ENCODE assay signal across 16 cellular contexts in the genomic region with DNA sequence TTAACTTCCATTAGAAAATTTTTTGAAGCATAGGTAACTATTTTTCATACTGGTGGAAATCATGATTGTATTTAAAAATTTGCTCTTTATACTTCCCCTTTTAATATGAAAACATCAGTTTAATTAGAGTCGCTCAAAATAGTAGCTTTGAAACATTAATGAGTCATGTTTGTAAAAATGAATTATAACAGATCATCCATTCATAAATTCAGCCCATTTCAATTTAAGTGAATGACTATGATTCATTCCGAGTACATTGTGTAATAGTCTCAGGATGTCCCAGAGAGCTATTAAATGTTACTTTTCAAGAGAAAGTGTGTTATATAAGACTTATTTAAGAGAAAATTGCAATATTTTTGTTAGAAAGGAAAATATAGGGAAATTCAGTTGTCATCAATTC.
A peak's percentile ranks its signal among the peaks of the same experiment; 100 is the strongest.
DNase-seq lines count a peak whose midpoint lies in the region; ATAC-seq and TF ChIP-seq lines count a peak whose summit lies in the region.
"Had no signal": no experiment of that assay in that cellular context is flagged by ENCODE, and none has a peak within 500 bp of the region (broad histone marks: within the 10 kb centered on the region; RNA-seq: fewer than 3 reads in every experiment).

No MANE protein-coding gene starts in this region.

- no peak for TF ChIP-seq CTCF in astrocyte of the spinal cord (IDR thresholded peaks at IDR 0.05; ENCODE audit: low read depth, low read length)

- H3K4me3 ChIP-seq in astrocyte of the spinal cord (ENCODE audit: low read depth, low read length), result no peak overlapping the region
- H3K4me3 ChIP-seq: spleen had no signal

- intact Hi-C loops in Right ventricle myocardium superior (cut with DNase I) (no loop called here), Right ventricle myocardium inferior (cut with DNase I) (no loop called here)

- ATAC-seq in Right ventricle myocardium superior (ENCODE audit: poor library complexity), result peak; percentile 56
- no peak for ATAC-seq in Right ventricle myocardium inferior
- ATAC-seq in GM19467 (IDR thresholded peaks at IDR 0.05; ENCODE audit: unreplicated experiment), result no peak
- ATAC-seq: left lobe of liver had no signal

- DNase-seq in Right ventricle myocardium superior, result no peak
- DNase-seq in Right ventricle myocardium inferior (ENCODE audit: missing footprints), result no peak
- peak; percentile 40 for DNase-seq in astrocyte of the spinal cord (ENCODE audit: low read depth, low spot score)
- DNase-seq in hepatic stellate cell (ENCODE audit: low spot score), result peak; percentile 13
- no peak for DNase-seq in NCI-H1417 (lab: John Stamatoyannopoulos, UW)
- DNase-seq in amygdala (lab: John Stamatoyannopoulos, UW), result no peak
- no peak for DNase-seq in middle frontal gyrus (ENCODE audit: extremely low spot score, low spot score)
- DNase-seq: activated CD8-positive, alpha-beta memory T cell treated with anti-CD3 and anti-CD28 coated beads for 24 hours; activated gamma-delta T cell treated with Interleukin-2 at 50 U/mL for 16 hours; DMS53; NCI-H1105; NCI-H510A; nephron progenitor cell; spleen had no signal

- in situ Hi-C loops in astrocyte of the spinal cord (cut with HindIII; ENCODE audit: low sequenced_read_pairs), result no loop called here

Comparison
In these comparisons a context has a peak if more than half of its experiments do, and no peak if none do; other contexts are left out.
1. DNase-seq: peak in astrocyte of the spinal cord (single experiment) and hepatic stellate cell (single experiment); none in Right ventricle myocardium superior (single experiment), Right ventricle myocardium inferior (single experiment), NCI-H1417 (0 of 3), amygdala (0 of 56) and middle frontal gyrus (single experiment).